14 cellular contexts compared by ENCODE assay signal in the genomic region with DNA sequence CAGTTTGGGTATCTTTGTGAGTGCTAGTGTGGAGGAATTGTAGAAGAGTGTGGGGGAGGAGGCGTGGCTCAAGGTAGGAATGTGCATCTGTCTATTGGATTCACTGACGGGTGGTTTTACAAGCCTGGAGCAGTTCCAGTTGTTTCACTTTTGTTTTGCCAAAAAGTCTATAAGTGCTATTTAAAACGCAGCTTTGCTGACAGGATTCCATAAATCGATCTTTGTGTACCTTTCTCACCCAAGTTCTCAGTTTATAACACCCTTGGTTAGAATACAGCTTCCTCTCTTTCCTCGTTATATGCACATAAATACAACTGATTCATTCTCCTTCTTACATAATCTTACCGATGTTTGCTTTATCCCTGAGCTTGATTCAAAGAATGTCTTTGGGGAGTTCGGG.
A peak's percentile ranks its signal among the peaks of the same experiment; 100 is the strongest.
DNase-seq lines count a peak whose midpoint lies in the region; TF ChIP-seq lines count a peak whose summit lies in the region.
"Had no signal": no experiment of that assay in that cellular context is flagged by ENCODE, and none has a peak within 500 bp of the region (broad histone marks: within the 10 kb centered on the region; RNA-seq: fewer than 3 reads in every experiment).

No MANE protein-coding gene starts in this region.

- DNase-seq in ACHN: peak; percentile 29
- DNase-seq in KBM-7: peak; percentile 10
- DNase-seq in cardiac fibroblast (ENCODE audit: low read depth in 2 of 2): peak; percentile 15 to 23
- DNase-seq in SIG-M5 treated with dmso at 0.1 percent for 504 hours (lab: John Stamatoyannopoulos, UW; ENCODE audit: unreplicated experiment): no peak
- DNase-seq in activated CD4-positive, alpha-beta T cell treated with anti-CD3 and anti-CD28 coated beads for 48 hours: no peak
- no peak for DNase-seq in GM19238 (ENCODE audit: insufficient read length, low spot score)
- DNase-seq in SK-N-DZ (ENCODE audit: low spot score): no peak
- DNase-seq: activated gamma-delta T cell; NCI-H2081 treated with DMSO at 0.1 percent for 48 hours; RPMI8226; stimulated activated CD4-positive, alpha-beta T cell treated with anti-CD3 and anti-CD28 coated beads, Interleukin-4, amount 100 ng/mL, for 24 hours had no signal

- no peaks in the 10 kb centered on the region for H3K36me3 ChIP-seq in mucosa of rectum (ENCODE audit: control insufficient read depth in 2 of 2, insufficient read depth in 2 of 2, low read length in 2 of 2)
- H3K36me3 ChIP-seq: neutrophil, tibial nerve had no signal

- peaks cover 0 to 11% of the 10 kb centered on the region in 2 donors for H3K4me1 ChIP-seq in mucosa of rectum (ENCODE audit: control insufficient read depth in 2 of 2, insufficient read depth in 2 of 2, low read length in 2 of 2)

- H3K9ac ChIP-seq in mucosa of rectum (ENCODE audit: low read depth in 1 of 2, low read length in 2 of 2): no peak overlapping the region

- H3K27me3 ChIP-seq in mucosa of rectum (ENCODE audit: control insufficient read depth in 2 of 2, insufficient read depth in 2 of 2, low read length in 2 of 2): no peaks in the 10 kb centered on the region
- H3K27me3 ChIP-seq: neutrophil, tibial nerve had no signal

- in situ Hi-C loops in ACHN (cut with HindIII; ENCODE audit: low pct_ligation_motif_present, low pct_unique_long_range_greater_than_20kb, low sequenced_read_pairs): no loop called here
- in situ Hi-C loops in KBM-7 (cut with MboI; ENCODE audit: low pct_unique_long_range_greater_than_20kb, low sequenced_read_pairs): no loop called here

- no peak for TF ChIP-seq CTCF in cardiac fibroblast (IDR thresholded peaks at IDR 0.05; ENCODE audit: low read depth, low read length)

- H3K4me3 ChIP-seq in cardiac fibroblast (replicated peaks in 1 of 2; ENCODE audit: low read depth in 2 of 2, low read length in 2 of 2): no peak overlapping the region
- H3K4me3 ChIP-seq in mucosa of rectum (ENCODE audit: low read length in 2 of 2): peak overlapping the region; percentile 20 to 46

- no peaks in the 10 kb centered on the region for H3K9me3 ChIP-seq in mucosa of rectum (ENCODE audit: control insufficient read depth in 2 of 2, low read length in 2 of 2)
- H3K9me3 ChIP-seq: neutrophil, tibial nerve had no signal

- no peak overlapping the region for H3K27ac ChIP-seq in mucosa of rectum (ENCODE audit: low read depth in 2 of 2, low read length in 2 of 2)
- H3K27ac ChIP-seq: neutrophil, tibial nerve had no signal

Comparison
In these comparisons a context has a peak if more than half of its experiments do, and no peak if none do; other contexts are left out.
1. DNase-seq: peak in ACHN (single experiment), KBM-7 (single experiment) and cardiac fibroblast (2 of 2); none in SIG-M5 treated with dmso at 0.1 percent for 504 hours (single experiment), activated CD4-positive, alpha-beta T cell treated with anti-CD3 and anti-CD28 coated beads for 48 hours (single experiment), GM19238 (single experiment) and SK-N-DZ (single experiment).
2. H3K4me3 ChIP-seq: peak in mucosa of rectum (2 of 2); none in cardiac fibroblast (0 of 2).